15 cellular contexts compared by ENCODE assay signal in genomic region chr5:15249152-15249551, GRCh38.
DNase-seq lines count a peak whose midpoint lies in the region; ATAC-seq, FAIRE-seq and TF ChIP-seq lines count a peak whose summit lies in the region.
"Had no signal": no experiment of that assay in that cellular context is flagged by ENCODE, and none has a peak within 500 bp of the region (broad histone marks: within the 10 kb centered on the region; RNA-seq: fewer than 3 reads in every experiment).

No MANE protein-coding gene starts in this region.

- intact Hi-C loops in Panc1 (cut with micrococcal nuclease; ENCODE audit: unreplicated experiment): no loop called here
- intact Hi-C loops in endothelial cell of umbilical vein (cut with micrococcal nuclease): no loop called here

- TF ChIP-seq POLR2A in H54 (IDR thresholded peaks at IDR 0.05; ENCODE audit: low read depth, low read length) (no peak), endothelial cell of umbilical vein (IDR thresholded peaks at IDR 0.05; ENCODE audit: low read depth, low read length) (no peak), gastroesophageal sphincter (IDR thresholded peaks at IDR 0.05) (no peak)

- H4K20me1 ChIP-seq in endothelial cell of umbilical vein (replicated peaks; ENCODE audit: control insufficient read depth, extremely low read depth, insufficient read depth, low read length): no peaks in the 10 kb centered on the region

- FAIRE-seq in H54 (lab: Jason Lieb, UNC): peak; percentile 96
- no peak for FAIRE-seq in endothelial cell of umbilical vein (lab: Jason Lieb, UNC)

- no peaks in the 10 kb centered on the region for H3K79me2 ChIP-seq in endothelial cell of umbilical vein (ENCODE audit: control insufficient read depth, insufficient read depth, low read length)

- POLR2A ChIA-PET in Panc1 (lab: Charles Lee): no interaction called here
- POLR2A ChIA-PET in endothelial cell of umbilical vein (lab: Charles Lee): no interaction called here
- POLR2A ChIA-PET in HEK293T (lab: Yijun Ruan, JAX): no interaction called here

- no peak overlapping the region for H2AFZ ChIP-seq in endothelial cell of umbilical vein (ENCODE audit: low read depth, low read length)

- WGBS in gastroesophageal sphincter (ENCODE audit: low coverage in 1 of 2), 2 donors: 38 to 79% methylated on average over 3 of the region's 3 CpGs

- no peak for TF ChIP-seq EP300 in gastroesophageal sphincter (IDR thresholded peaks at IDR 0.05)

- peak overlapping the region; percentile 11 for H3K4me2 ChIP-seq in endothelial cell of umbilical vein (ENCODE audit: insufficient read depth, low read length)

- H3K4me1 ChIP-seq in Panc1 (ENCODE audit: control insufficient read depth, insufficient read depth, low read length) (no peaks in the 10 kb centered on the region), endothelial cell of umbilical vein (ENCODE audit: control insufficient read depth, extremely low read depth, insufficient read depth, low read length) (peaks cover 6% of the 10 kb centered on the region), gastroesophageal sphincter (no peaks in the 10 kb centered on the region)
- H3K4me1 ChIP-seq: foreskin keratinocyte had no signal

- H3K27me3 ChIP-seq in Panc1 (ENCODE audit: control insufficient read depth, insufficient read depth, low read length): no peaks in the 10 kb centered on the region
- H3K27me3 ChIP-seq in endothelial cell of umbilical vein (ENCODE audit: control insufficient read depth in 2 of 2, insufficient read depth in 2 of 2, low read length in 2 of 2): peaks cover 8 to 32% of the 10 kb centered on the region in 2 experiments
- H3K27me3 ChIP-seq in gastroesophageal sphincter: no peaks in the 10 kb centered on the region
- H3K27me3 ChIP-seq: foreskin keratinocyte had no signal

- TF ChIP-seq CTCF in Panc1 (IDR thresholded peaks at IDR 0.05) (no peak), endothelial cell of umbilical vein (IDR thresholded peaks at IDR 0.05; ENCODE audit: extremely low read depth in 1 of 2, insufficient read depth in 1 of 2, low read depth in 1 of 2, low read length in 2 of 2) (no peak), gastroesophageal sphincter (IDR thresholded peaks at IDR 0.05) (no peak)

- in situ Hi-C loops in Panc1 (cut with HindIII; ENCODE audit: low pct_unique_long_range_greater_than_20kb, low sequenced_read_pairs): no loop called here

- H3K27ac ChIP-seq in Panc1 (ENCODE audit: low read length) (no peak overlapping the region), endothelial cell of umbilical vein (ENCODE audit: insufficient read depth, low read depth, low read length) (no peak overlapping the region), gastroesophageal sphincter (no peak overlapping the region)
- H3K27ac ChIP-seq: foreskin keratinocyte had no signal

- H3K9ac ChIP-seq in endothelial cell of umbilical vein (replicated peaks; ENCODE audit: extremely low read depth, insufficient read depth, low read length): no peak overlapping the region

- dilution Hi-C loops in endothelial cell of umbilical vein (cut with MboI; ENCODE audit: extremely low pct_ligation_motif_present, low sequenced_read_pairs): no loop called here

- DNase-seq in H54 (ENCODE audit: insufficient read length, low spot score) (peak; percentile 14), Panc1 (ENCODE audit: low read depth, low spot score) (peak; percentile 10), endothelial cell of umbilical vein (ENCODE audit: low read depth, low spot score) (peak; percentile 50), skeletal muscle cell (ENCODE audit: low read depth) (peak; percentile 49), HEK293T (ENCODE audit: extremely low spot score) (no peak), NCI-H187 (lab: John Stamatoyannopoulos, UW) (no peak), NCI-H187 treated with DMSO at 0.1 percent for 48 hours (lab: John Stamatoyannopoulos, UW) (no peak)
- DNase-seq: activated B cell treated with CpG ODN at 0.5 μM for 24 hours; activated T-cell treated with anti-CD3 and anti-CD28 coated beads, Interleukin-2, amount 50 U/mL, for 48 hours; left ventricle myocardium superior; nucleus accumbens; stimulated activated CD4-positive, alpha-beta T cell treated with anti-CD3 and anti-CD28 coated beads, Interleukin-1b, Interleukin-23, amount 100 ng/mL, for 48 hours; stimulated activated naive CD4-positive, alpha-beta T cell had no signal

- no peaks in the 10 kb centered on the region for H3K9me1 ChIP-seq in endothelial cell of umbilical vein (replicated peaks; ENCODE audit: control insufficient read depth, extremely low read depth, insufficient read depth, low read length)

- H3K4me3 ChIP-seq in Panc1 (ENCODE audit: low read depth in 2 of 2, low read length in 2 of 2) (no peak overlapping the region), endothelial cell of umbilical vein (replicated peaks in 1 of 3; ENCODE audit: insufficient read depth in 1 of 3, low read depth in 1 of 3, low read length in 3 of 3) (no peak overlapping the region), skeletal muscle cell (ENCODE audit: low read depth, low read length) (no peak overlapping the region), gastroesophageal sphincter (no peak overlapping the region)

- no peaks in the 10 kb centered on the region for H3K36me3 ChIP-seq in Panc1 (ENCODE audit: control insufficient read depth, insufficient read depth, low read length)
- H3K36me3 ChIP-seq in endothelial cell of umbilical vein (ENCODE audit: control insufficient read depth in 2 of 2, extremely low read depth in 1 of 2, insufficient read depth in 2 of 2, low read length in 2 of 2): no peaks in the 10 kb centered on the region
- H3K36me3 ChIP-seq in gastroesophageal sphincter: no peaks in the 10 kb centered on the region

- BruUV-seq in Panc1 (replicated peaks; lab: Mats Ljungman, UMichigan) (no TSS peak), endothelial cell of umbilical vein (replicated peaks; lab: Mats Ljungman, UMichigan) (no TSS peak)

- H3K9me3 ChIP-seq in Panc1 (ENCODE audit: control insufficient read depth, insufficient read depth, low read depth, low read length) (peaks cover 3% of the 10 kb centered on the region; the same call in 1 of the 2 replicates), endothelial cell of umbilical vein (replicated peaks; ENCODE audit: control insufficient read depth, insufficient read depth, low read length) (no peaks in the 10 kb centered on the region), gastroesophageal sphincter (peaks cover 0 to 22% (median 0%) of the 10 kb centered on the region in 3 donors)

- ATAC-seq in Panc1 (no peak), gastroesophageal sphincter (no peak)
- ATAC-seq: foreskin keratinocyte, left ventricle myocardium superior had no signal

- CTCF ChIA-PET in Panc1 (lab: Charles Lee) (no interaction called here), endothelial cell of umbilical vein (lab: Charles Lee) (no interaction called here), HEK293T (lab: Yijun Ruan, JAX) (no interaction called here)

TF ChIP-seq in endothelial cell of umbilical vein, 7 proteins besides CTCF, POLR2A, EP300 and RAD21:
- TF ChIP-seq JUN (IDR thresholded peaks at IDR 0.05; ENCODE audit: borderline replicate concordance, insufficient read depth, insufficient read length, low read depth): peak; percentile 11
- TF ChIP-seq MYC (IDR thresholded peaks at IDR 0.05; ENCODE audit: low read depth, low read length): no peak

TF ChIP-seq in HEK293T, 16 proteins besides CTCF, POLR2A, EP300 and RAD21:
- no peak for TF ChIP-seq LEF1 (IDR thresholded peaks at IDR 0.05; ENCODE audit: borderline replicate concordance)
- TF ChIP-seq PKNOX1 (IDR thresholded peaks at IDR 0.05): no peak
- no peak for TF ChIP-seq BHLHE40 (IDR thresholded peaks at IDR 0.05; ENCODE audit: borderline replicate concordance)
- TF ChIP-seq SUZ12 (IDR thresholded peaks at IDR 0.05): no peak

Comparison
In these comparisons a context has a peak if more than half of its experiments do, and no peak if none do; other contexts are left out.
1. DNase-seq: peak in H54 (single experiment), Panc1 (single experiment), endothelial cell of umbilical vein (single experiment) and skeletal muscle cell (single experiment); none in HEK293T (single experiment), NCI-H187 (0 of 2) and NCI-H187 treated with DMSO at 0.1 percent for 48 hours (single experiment).